9 cellular contexts compared by ENCODE assay signal in genomic region chr11:64652586-64653387, GRCh38.
DNase-seq lines count a peak whose midpoint lies in the region; ATAC-seq, FAIRE-seq and TF ChIP-seq lines count a peak whose summit lies in the region.
"Had no signal": no experiment of that assay in that cellular context is flagged by ENCODE, and none has a peak within 500 bp of the region (broad histone marks: within the 10 kb centered on the region; RNA-seq: fewer than 3 reads in every experiment).

No MANE protein-coding gene starts in this region.

- no peak overlapping the region for H3K4me3 ChIP-seq in WI38 (ENCODE audit: low read depth, low read length)
- H3K4me3 ChIP-seq in breast epithelium: no peak overlapping the region
- no peak overlapping the region for H3K4me3 ChIP-seq in kidney (ENCODE audit: low read length in 2 of 2)

- no peaks in the 10 kb centered on the region for H3K36me3 ChIP-seq in breast epithelium
- no peaks in the 10 kb centered on the region for H3K36me3 ChIP-seq in kidney (ENCODE audit: control insufficient read depth in 1 of 2, insufficient read depth in 2 of 2, low read length in 2 of 2)

- no peaks in the 10 kb centered on the region for H3K9me3 ChIP-seq in breast epithelium
- no peaks in the 10 kb centered on the region for H3K9me3 ChIP-seq in kidney (ENCODE audit: control insufficient read depth in 1 of 2, low read length in 2 of 2)

- no peak for ATAC-seq in GM18520 (IDR thresholded peaks at IDR 0.05; ENCODE audit: unreplicated experiment)

- no peaks in the 10 kb centered on the region for H3K27me3 ChIP-seq in breast epithelium

- no peak for FAIRE-seq in kidney (lab: Jason Lieb, UNC)
- FAIRE-seq: G401.6 had no signal

- TF ChIP-seq POLR2A in breast epithelium (IDR thresholded peaks at IDR 0.05): no peak

- TF ChIP-seq CTCF in WI38 (IDR thresholded peaks at IDR 0.05; ENCODE audit: low read depth, low read length): peak; percentile 92
- TF ChIP-seq CTCF in breast epithelium (IDR thresholded peaks at IDR 0.05): peak; percentile 89 to 95 (median 92)
- TF ChIP-seq CTCF in kidney (IDR thresholded peaks at IDR 0.05; ENCODE audit: borderline replicate concordance, extremely low read depth, insufficient read depth): peak; percentile 97

- peak; percentile 48 to 50 for DNase-seq in SHP77 (lab: John Stamatoyannopoulos, UW)
- no peak for DNase-seq in SHP77 treated with DMSO at 0.1 percent for 48 hours (lab: John Stamatoyannopoulos, UW)
- peak; percentile 44 for DNase-seq in NCI-H2107 (lab: John Stamatoyannopoulos, UW)
- peak; percentile 52 to 78 for DNase-seq in breast epithelium (ENCODE audit: low spot score in 2 of 2)
- peak; percentile 80 for DNase-seq in kidney
- DNase-seq in stimulated activated CD4-positive, alpha-beta T cell treated with anti-CD3 and anti-CD28 coated beads, Interleukin-1b, Interleukin-23, amount 100 ng/mL, for 4 hours (ENCODE audit: low read depth in 2 of 2): peak; percentile 66 to 73

- H3K4me1 ChIP-seq in breast epithelium (no peaks in the 10 kb centered on the region), kidney (ENCODE audit: control insufficient read depth in 1 of 2, insufficient read depth in 1 of 2, low read depth in 1 of 2, low read length in 2 of 2) (no peaks in the 10 kb centered on the region)

- H3K27ac ChIP-seq in breast epithelium: no peak overlapping the region
- no peak overlapping the region for H3K27ac ChIP-seq in kidney (ENCODE audit: low read depth in 2 of 2, low read length in 2 of 2)

- intact Hi-C loops in breast epithelium (cut with DNase I; ENCODE audit: low total_unique reads) (loop anchor here (2.0 kb wide), 1 partner anchor 94 kb away; no protein-coding TSS in a partner anchor), kidney (cut with DNase I) (no loop called here)

- H3K9ac ChIP-seq in kidney (ENCODE audit: low read length in 2 of 2): no peak overlapping the region
